8 cellular contexts compared by ENCODE assay signal in genomic region chr17:2171725-2172446, GRCh38.
DNase-seq lines count a peak whose midpoint lies in the region; ATAC-seq and TF ChIP-seq lines count a peak whose summit lies in the region.

No MANE protein-coding gene starts in this region.

- no CpG with 5 or more reads among the region's 11 CpGs for WGBS in H9 (ENCODE audit: extremely low coverage, insufficient read length, low lambda C conversion rate)

- H3K4me2 ChIP-seq in H9 (ENCODE audit: insufficient read depth, insufficient read length, low read length) = no peak overlapping the region

- H3K36me3 Mint-ChIP-seq in H9 (ENCODE audit: insufficient read depth in 1 of 3, low read depth in 3 of 3) = peaks cover 2 to 12% (median 6%) of the 10 kb centered on the region in 3 experiments; a peak in 6 of 7 replicates
- H3K36me3 Mint-ChIP-seq in activated T-cell treated with anti-CD3 and anti-CD28 coated beads, Interleukin-2, amount 50 U/mL, for 4 hours (ENCODE audit: insufficient read depth) = peaks cover 33% of the 10 kb centered on the region

- H3K4me1 ChIP-seq in H9 (ENCODE audit: insufficient read depth, low read length) (no peaks in the 10 kb centered on the region), gastrocnemius medialis (peaks cover 51 to 53% of the 10 kb centered on the region in 2 donors)

- H3K27ac Mint-ChIP-seq in H9 = peak overlapping the region in 2 of 3 experiments; percentile 40 to 59; a peak in 1 of 7 replicates

- H2BK5ac ChIP-seq in H9 (ENCODE audit: insufficient read length, low read length) = no peak overlapping the region

- H2BK20ac ChIP-seq in H9 (ENCODE audit: low read depth, low read length, poor library complexity, severe bottlenecking) = no peak overlapping the region

- no peak overlapping the region for H2AK5ac ChIP-seq in H9 (ENCODE audit: insufficient read length, low read length)

- no peaks in the 10 kb centered on the region for H3K27me3 Mint-ChIP-seq in H9 (ENCODE audit: low read depth)
- no peaks in the 10 kb centered on the region for H3K27me3 Mint-ChIP-seq in activated T-cell treated with anti-CD3 and anti-CD28 coated beads, Interleukin-2, amount 50 U/mL, for 4 hours (ENCODE audit: low read depth)

- H3K27ac ChIP-seq in H9 (ENCODE audit: insufficient read length, low read depth, low read length) (no peak overlapping the region), gastrocnemius medialis (peak overlapping the region; percentile 66 to 81 (median 80))

- ATAC-seq in left ventricle myocardium superior (peak; percentile 81), gastrocnemius medialis (peak; percentile 51 to 61), HG03097 (IDR thresholded peaks at IDR 0.05; ENCODE audit: low FRiP score, unreplicated experiment) (no peak), HG03159 (IDR thresholded peaks at IDR 0.05; ENCODE audit: unreplicated experiment) (no peak)
- no peak for ATAC-seq in activated T-cell treated with anti-CD3 and anti-CD28 coated beads, Interleukin-2, amount 50 U/mL, for 4 hours

- H3K9me3 ChIP-seq in H9 (ENCODE audit: control insufficient read depth, low read depth, low read length) = no peaks in the 10 kb centered on the region
- H3K9me3 ChIP-seq in gastrocnemius medialis = no peaks in the 10 kb centered on the region

- H2AFZ ChIP-seq in H9 (ENCODE audit: low read length) = no peak overlapping the region

- H2BK15ac ChIP-seq in H9 (ENCODE audit: low read depth, low read length) = no peak overlapping the region

- H3K4me3 ChIP-seq in gastrocnemius medialis = peak overlapping the region in 2 of 4 donors; percentile 21 to 24

- H3K79me2 ChIP-seq in H9 (ENCODE audit: insufficient read depth, low read length) = no peaks in the 10 kb centered on the region

- TF ChIP-seq POLR2A in gastrocnemius medialis (IDR thresholded peaks at IDR 0.05) = no peak

- H4K8ac ChIP-seq in H9 (replicated peaks; ENCODE audit: insufficient read length, low read depth, low read length) = no peak overlapping the region

- H3K4me1 Mint-ChIP-seq in H9 = peaks cover 2 to 16% of the 10 kb centered on the region in 2 experiments; a peak in 3 of 4 replicates
- H3K4me1 Mint-ChIP-seq in activated T-cell treated with anti-CD3 and anti-CD28 coated beads, Interleukin-2, amount 50 U/mL, for 4 hours (ENCODE audit: low read depth) = peaks cover 2% of the 10 kb centered on the region

- no peak overlapping the region for H3K4me3 Mint-ChIP-seq in H9
- no peak overlapping the region for H3K4me3 Mint-ChIP-seq in activated T-cell treated with anti-CD3 and anti-CD28 coated beads, Interleukin-2, amount 50 U/mL, for 4 hours

- no peak overlapping the region for H2BK12ac ChIP-seq in H9 (ENCODE audit: insufficient read length, low read depth, low read length)

- no peak overlapping the region for H4K5ac ChIP-seq in H9 (ENCODE audit: insufficient read length, low read depth, low read length)

- no peaks in the 10 kb centered on the region for H4K20me1 ChIP-seq in H9 (ENCODE audit: control insufficient read depth, insufficient read depth, insufficient read length)

- H3K23me2 ChIP-seq in H9 (ENCODE audit: insufficient read length, low read depth, low read length, poor library complexity, severe bottlenecking) = no peaks in the 10 kb centered on the region

- no peak overlapping the region for H3T11ph ChIP-seq in H9 (ENCODE audit: low read length)

- H2BK120ac ChIP-seq in H9 (ENCODE audit: low read depth, low read length, poor library complexity, severe bottlenecking) = no peak overlapping the region

- DNase-seq in H9 (no peak), amniotic epithelial cell (ENCODE audit: low read depth) (peak; percentile 98), left ventricle myocardium superior (peak; percentile 79), gastrocnemius medialis (peak; percentile 37 to 56)
- DNase-seq in activated CD8-positive, alpha-beta memory T cell treated with anti-CD3 and anti-CD28 coated beads, Interleukin-2, amount 50 U/mL, for 4 hours = no peak
- no peak for DNase-seq in activated T-cell treated with anti-CD3 and anti-CD28 coated beads, Interleukin-2, amount 50 U/mL, for 4 hours

- no peaks in the 10 kb centered on the region for H3K9me3 Mint-ChIP-seq in H9
- H3K9me3 Mint-ChIP-seq in activated T-cell treated with anti-CD3 and anti-CD28 coated beads, Interleukin-2, amount 50 U/mL, for 4 hours = no peaks in the 10 kb centered on the region

- no peak overlapping the region for H3K9ac ChIP-seq in H9 (ENCODE audit: extremely low read depth, insufficient read length, low read length)

- H3K56ac ChIP-seq in H9 (ENCODE audit: insufficient read length, low read depth, low read length) = no peak overlapping the region

- no peak overlapping the region for H3K23ac ChIP-seq in H9 (ENCODE audit: insufficient read length, low read depth, low read length)

- intact Hi-C loops in left ventricle myocardium superior (cut with micrococcal nuclease) (no loop called here), gastrocnemius medialis (cut with DNase I; ENCODE audit: low total_unique reads) (loop anchor here (2.0 to 10.0 kb wide), 4 partner anchors 43 to 87 kb away; no protein-coding TSS in a partner anchor)

- in situ Hi-C loops in gastrocnemius medialis (cut with MboI; ENCODE audit: low sequenced_read_pairs in 4 of 4) = no loop called here

- no peak overlapping the region for H3K4ac ChIP-seq in H9 (ENCODE audit: low read depth, low read length)

- no peaks in the 10 kb centered on the region for H3K36me3 ChIP-seq in gastrocnemius medialis

- no peak overlapping the region for H3K18ac ChIP-seq in H9 (ENCODE audit: insufficient read length, low read depth, low read length)

- H3K79me1 ChIP-seq in H9 (ENCODE audit: insufficient read depth, low read depth, low read length, poor library complexity, severe bottlenecking) = no peaks in the 10 kb centered on the region

- no peak overlapping the region for H4K91ac ChIP-seq in H9 (ENCODE audit: insufficient read length, low read depth, low read length)

- TF ChIP-seq CTCF in H9 (conservative IDR thresholded peaks at IDR 0.05) = no peak
- TF ChIP-seq CTCF in gastrocnemius medialis (IDR thresholded peaks at IDR 0.05 in 4 of 5, conservative IDR thresholded peaks at IDR 0.05 in 1 of 5) = no peak

- no peak overlapping the region for H3K14ac ChIP-seq in H9 (ENCODE audit: insufficient read depth, low read length)

- no peaks in the 10 kb centered on the region for H3K27me3 ChIP-seq in H9 (ENCODE audit: insufficient read depth, low read length)
- no peaks in the 10 kb centered on the region for H3K27me3 ChIP-seq in gastrocnemius medialis

Comparison
In these comparisons a context has a peak if more than half of its experiments do, and no peak if none do; other contexts are left out.
1. DNase-seq: peak in amniotic epithelial cell (single experiment), left ventricle myocardium superior (single experiment) and gastrocnemius medialis (2 of 2); none in H9 (single experiment), activated CD8-positive, alpha-beta memory T cell treated with anti-CD3 and anti-CD28 coated beads, Interleukin-2, amount 50 U/mL, for 4 hours (single experiment) and activated T-cell treated with anti-CD3 and anti-CD28 coated beads, Interleukin-2, amount 50 U/mL, for 4 hours (single experiment).
2. ATAC-seq: peak in left ventricle myocardium superior (single experiment) and gastrocnemius medialis (2 of 2); none in activated T-cell treated with anti-CD3 and anti-CD28 coated beads, Interleukin-2, amount 50 U/mL, for 4 hours (0 of 2), HG03097 (single experiment) and HG03159 (single experiment).